ENCODE assay signal across 1 cellular context in genomic region chr17:50663812-50664374, GRCh38.
A peak's percentile ranks its signal among the peaks of the same experiment; 100 is the strongest.
TF ChIP-seq lines count a peak whose summit lies in the region.

No MANE protein-coding gene starts in this region.

TF ChIP-seq in HepG2, 621 proteins besides CTCF, POLR2A, EP300 and RAD21 (continued from another document and continues in another):
- TF ChIP-seq AKNA (CRISPR knock-in tag; IDR thresholded peaks at IDR 0.05; ENCODE audit: borderline replicate concordance) (no peak), SIX4 (CRISPR knock-in tag; IDR thresholded peaks at IDR 0.05) (no peak), ERF (CRISPR knock-in tag; IDR thresholded peaks at IDR 0.05) (no peak), ZNF276 (CRISPR knock-in tag; IDR thresholded peaks at IDR 0.05; ENCODE audit: low read depth) (no peak), BCL3 (CRISPR knock-in tag; IDR thresholded peaks at IDR 0.05) (no peak), ZFP90 (CRISPR knock-in tag; IDR thresholded peaks at IDR 0.05; ENCODE audit: borderline replicate concordance) (no peak), HOXA9 (CRISPR knock-in tag; IDR thresholded peaks at IDR 0.05; ENCODE audit: borderline replicate concordance) (no peak), BORCS8-MEF2B (CRISPR knock-in tag; IDR thresholded peaks at IDR 0.05) (no peak), AHR (CRISPR knock-in tag; IDR thresholded peaks at IDR 0.05) (no peak), CREBL2 (CRISPR knock-in tag; IDR thresholded peaks at IDR 0.05; ENCODE audit: borderline replicate concordance) (no peak), SOX13 (IDR thresholded peaks at IDR 0.05) (no peak), SOX13 (CRISPR knock-in tag; conservative IDR thresholded peaks at IDR 0.05 in 1 of 2, IDR thresholded peaks at IDR 0.05 in 1 of 2) (peak in 1 of 2 experiments; percentile 21; a peak in 1 of 4 replicates), RBFOX2 (IDR thresholded peaks at IDR 0.05; ENCODE audit: low read depth, low read length) (no peak), MLLT10 (CRISPR knock-in tag; IDR thresholded peaks at IDR 0.05) (no peak), SMAD1 (CRISPR knock-in tag; IDR thresholded peaks at IDR 0.05; ENCODE audit: borderline replicate concordance, low read depth) (no peak), ZNF740 (CRISPR knock-in tag; IDR thresholded peaks at IDR 0.05) (no peak), ZNF839 (CRISPR knock-in tag; IDR thresholded peaks at IDR 0.05; ENCODE audit: borderline replicate concordance) (no peak), FUBP1 (CRISPR knock-in tag; IDR thresholded peaks at IDR 0.05; ENCODE audit: borderline replicate concordance) (no peak), POLR2AphosphoS2 (IDR thresholded peaks at IDR 0.05; ENCODE audit: low read depth, low read length) (no peak), ZSCAN31 (CRISPR knock-in tag; IDR thresholded peaks at IDR 0.05; ENCODE audit: low read depth) (no peak), TIGD3 (CRISPR knock-in tag; IDR thresholded peaks at IDR 0.05; ENCODE audit: borderline replicate concordance) (no peak), ZBTB7B (CRISPR knock-in tag; IDR thresholded peaks at IDR 0.05) (0 out of 2 replicates have a peak, but pooled peaks have one; percentile 45), AKAP8 (CRISPR knock-in tag; IDR thresholded peaks at IDR 0.05) (0 out of 2 replicates have a peak, but pooled peaks have one; percentile 15), ZNF816 (CRISPR knock-in tag; IDR thresholded peaks at IDR 0.05; ENCODE audit: borderline replicate concordance) (no peak), ZNF83 (CRISPR knock-in tag; IDR thresholded peaks at IDR 0.05; ENCODE audit: borderline replicate concordance) (no peak), HOXA7 (CRISPR knock-in tag; IDR thresholded peaks at IDR 0.05) (no peak), YY1 (IDR thresholded peaks at IDR 0.05; ENCODE audit: insufficient read depth, insufficient replicate concordance, low read depth, low read length) (no peak), ZC3H4 (CRISPR knock-in tag; IDR thresholded peaks at IDR 0.05; ENCODE audit: borderline replicate concordance) (no peak), KLF9 (CRISPR knock-in tag; IDR thresholded peaks at IDR 0.05; ENCODE audit: low read depth) (no peak), WIZ (CRISPR knock-in tag; IDR thresholded peaks at IDR 0.05) (no peak), NFE2L2 (IDR thresholded peaks at IDR 0.05; ENCODE audit: low read length) (no peak), KLF15 (CRISPR knock-in tag; IDR thresholded peaks at IDR 0.05; ENCODE audit: borderline replicate concordance) (no peak), HOXD1 (CRISPR knock-in tag; IDR thresholded peaks at IDR 0.05) (no peak; the same call in 1 of the 2 replicates), ZNF572 (CRISPR knock-in tag; IDR thresholded peaks at IDR 0.05) (no peak), PHF20 (CRISPR knock-in tag; IDR thresholded peaks at IDR 0.05) (no peak), ZNF768 (CRISPR knock-in tag; IDR thresholded peaks at IDR 0.05) (no peak), E2F2 (CRISPR knock-in tag; IDR thresholded peaks at IDR 0.05; ENCODE audit: borderline replicate concordance) (no peak), KDM3A (CRISPR knock-in tag; IDR thresholded peaks at IDR 0.05; ENCODE audit: low read depth) (no peak), ZNF781 (CRISPR knock-in tag; IDR thresholded peaks at IDR 0.05; ENCODE audit: borderline replicate concordance, not compliant biosample characterization) (no peak), ZNF782 (CRISPR knock-in tag; IDR thresholded peaks at IDR 0.05; ENCODE audit: borderline replicate concordance) (no peak), ZIK1 (CRISPR knock-in tag; IDR thresholded peaks at IDR 0.05; ENCODE audit: borderline replicate concordance, low read depth) (peak; percentile 57; the same call in 1 of the 2 replicates), PAWR (CRISPR knock-in tag; IDR thresholded peaks at IDR 0.05; ENCODE audit: borderline replicate concordance) (no peak)
